Comparison of ENCODE assay signal across 1 cellular context in genomic region chr1:155983191-155984023, GRCh38.
TF ChIP-seq lines count a peak whose summit lies in the region.

No MANE protein-coding gene starts in this region.

TF ChIP-seq in HEK293, 187 proteins besides CTCF, POLR2A, EP300 and RAD21 (continued from another document and continues in another):
- TF ChIP-seq ZNF645 (tag by site-specific recombination; IDR thresholded peaks at IDR 0.05) (no peak), BCL11A (tag by site-specific recombination; IDR thresholded peaks at IDR 0.05; ENCODE audit: low read depth) (no peak), ZNF280C (tag by site-specific recombination; IDR thresholded peaks at IDR 0.05) (no peak), PRDM6 (tag by site-specific recombination; IDR thresholded peaks at IDR 0.05) (no peak), INSM2 (tag by site-specific recombination; IDR thresholded peaks at IDR 0.05) (no peak), MZF1 (tag by site-specific recombination; IDR thresholded peaks at IDR 0.05; ENCODE audit: borderline replicate concordance) (peak; percentile 97), PRDM2 (tag by site-specific recombination; IDR thresholded peaks at IDR 0.05; ENCODE audit: borderline replicate concordance) (no peak), PBX3 (CRISPR knock-in tag; IDR thresholded peaks at IDR 0.05) (no peak), GLI2 (tag by site-specific recombination; IDR thresholded peaks at IDR 0.05; ENCODE audit: borderline replicate concordance, low read depth) (no peak), ZNF335 (tag by site-specific recombination; conservative IDR thresholded peaks at IDR 0.05) (peak; percentile 89), ZNF311 (tag by site-specific recombination; IDR thresholded peaks at IDR 0.05; ENCODE audit: borderline replicate concordance) (no peak), ZNF433 (tag by site-specific recombination; IDR thresholded peaks at IDR 0.05; ENCODE audit: low read depth) (no peak), ZBTB7A (tag by site-specific recombination; IDR thresholded peaks at IDR 0.05; ENCODE audit: low read depth) (no peak), GLI4 (tag by site-specific recombination; IDR thresholded peaks at IDR 0.05) (no peak), ZNF660 (tag by site-specific recombination; IDR thresholded peaks at IDR 0.05) (peak; percentile 99), ZNF302 (tag by site-specific recombination; IDR thresholded peaks at IDR 0.05; ENCODE audit: low read depth) (no peak), PRDM4 (tag by site-specific recombination; IDR thresholded peaks at IDR 0.05) (peak; percentile 62; the same call in 1 of the 2 replicates), SCRT1 (tag by site-specific recombination; IDR thresholded peaks at IDR 0.05; ENCODE audit: borderline replicate concordance) (no peak), ZNF555 (tag by site-specific recombination; conservative IDR thresholded peaks at IDR 0.05) (no peak), ZNF658 (tag by site-specific recombination; IDR thresholded peaks at IDR 0.05) (no peak), ZNF521 (tag by site-specific recombination; IDR thresholded peaks at IDR 0.05) (no peak), ZFP37 (tag by site-specific recombination; IDR thresholded peaks at IDR 0.05) (no peak), ZNF624 (tag by site-specific recombination; IDR thresholded peaks at IDR 0.05) (no peak), ZNF692 (tag by site-specific recombination; IDR thresholded peaks at IDR 0.05) (peak; percentile 66), ZSCAN16 (tag by site-specific recombination; IDR thresholded peaks at IDR 0.05) (no peak), ZNF138 (tag by site-specific recombination; IDR thresholded peaks at IDR 0.05; ENCODE audit: borderline replicate concordance) (no peak), MEIS1 (CRISPR knock-in tag; IDR thresholded peaks at IDR 0.05; ENCODE audit: borderline replicate concordance) (no peak), ZNF501 (tag by site-specific recombination; IDR thresholded peaks at IDR 0.05) (no peak), ZNF677 (tag by site-specific recombination; IDR thresholded peaks at IDR 0.05) (no peak), SALL2 (tag by site-specific recombination; IDR thresholded peaks at IDR 0.05; ENCODE audit: borderline replicate concordance) (no peak), TSHZ1 (tag by site-specific recombination; IDR thresholded peaks at IDR 0.05; ENCODE audit: borderline replicate concordance) (no peak), ZNF654 (tag by site-specific recombination; IDR thresholded peaks at IDR 0.05; ENCODE audit: low read depth) (no peak), ZBTB1 (tag by site-specific recombination; IDR thresholded peaks at IDR 0.05) (no peak)
